8 cellular contexts compared by ENCODE assay signal in genomic region chr2:46967990-46968647, GRCh38. TPM values are rescaled to one million over a fixed set of nuclear protein-coding genes. Genes with fewer than 3 reads are reported as not detected.
DNase-seq lines count a peak whose midpoint lies in the region; ATAC-seq and TF ChIP-seq lines count a peak whose summit lies in the region.
"Had no signal": no experiment of that assay in that cellular context is flagged by ENCODE, and none has a peak within 500 bp of the region (broad histone marks: within the 10 kb centered on the region; RNA-seq: fewer than 3 reads in every experiment).

No MANE protein-coding gene starts in this region.

- H3K27me3 Mint-ChIP-seq in CD4-positive, alpha-beta memory T cell = no peaks in the 10 kb centered on the region
- H3K27me3 Mint-ChIP-seq: activated naive CD8-positive, alpha-beta T cell had no signal

- no peak overlapping the region for H3K4me3 Mint-ChIP-seq in CD4-positive, alpha-beta memory T cell
- H3K4me3 Mint-ChIP-seq: activated naive CD8-positive, alpha-beta T cell had no signal

- intact Hi-C loops in lower lobe of right lung (cut with DNase I) = no loop called here
- intact Hi-C loops in CD4-positive, alpha-beta memory T cell (cut with micrococcal nuclease) = no loop called here

- POLR2A ChIA-PET in CD4-positive, alpha-beta memory T cell (lab: Charles Lee; ENCODE audit: partially characterized antibody) = no interaction called here

- no peaks in the 10 kb centered on the region for H3K9me3 Mint-ChIP-seq in CD4-positive, alpha-beta memory T cell

- H3K4me1 Mint-ChIP-seq in CD4-positive, alpha-beta memory T cell = peaks cover 30 to 45% (median 34%) of the 10 kb centered on the region in 4 donors

- H3K9me3 ChIP-seq in lower lobe of right lung = no peaks in the 10 kb centered on the region
- H3K9me3 ChIP-seq in CD4-positive, alpha-beta memory T cell (ENCODE audit: control insufficient read depth in 1 of 2, low read length in 2 of 2) = no peaks in the 10 kb centered on the region

- H3K27ac Mint-ChIP-seq in CD4-positive, alpha-beta memory T cell = peak overlapping the region in 1 of 7 donors; percentile 24
- H3K27ac Mint-ChIP-seq: activated naive CD8-positive, alpha-beta T cell had no signal

- peaks cover 3 to 43% of the 10 kb centered on the region in 2 donors for H3K36me3 Mint-ChIP-seq in CD4-positive, alpha-beta memory T cell
- H3K36me3 Mint-ChIP-seq: activated naive CD8-positive, alpha-beta T cell had no signal

- DNase-seq in LoVo (ENCODE audit: low spot score) (peak; percentile 88), choroid plexus epithelial cell (ENCODE audit: low read depth) (peak; percentile 89), lower lobe of right lung (peak; percentile 85), ureter (ENCODE audit: low spot score) (peak; percentile 82), NAMALWA (ENCODE audit: low spot score) (no peak)
- DNase-seq in CD4-positive, alpha-beta memory T cell = no peak

- no peaks in the 10 kb centered on the region for H3K36me3 ChIP-seq in lower lobe of right lung
- H3K36me3 ChIP-seq in CD4-positive, alpha-beta memory T cell (ENCODE audit: insufficient read depth, low read length) = no peaks in the 10 kb centered on the region

- TF ChIP-seq CTCF in choroid plexus epithelial cell (conservative IDR thresholded peaks at IDR 0.05; ENCODE audit: low read depth, low read length) (no peak), lower lobe of right lung (IDR thresholded peaks at IDR 0.05) (no peak)

- ATAC-seq in lower lobe of right lung (peak; percentile 92 to 93), HG03354 (IDR thresholded peaks at IDR 0.05; ENCODE audit: poor library complexity, severe bottlenecking, unreplicated experiment) (no peak)

- peak overlapping the region; percentile 89 for H3K27ac ChIP-seq in lower lobe of right lung
- H3K27ac ChIP-seq in CD4-positive, alpha-beta memory T cell (ENCODE audit: low read depth, low read length) = no peak overlapping the region

- peaks cover 67% of the 10 kb centered on the region for H3K4me1 ChIP-seq in lower lobe of right lung
- H3K4me1 ChIP-seq in CD4-positive, alpha-beta memory T cell (ENCODE audit: insufficient read depth, low read length) = no peaks in the 10 kb centered on the region

- H3K4me3 ChIP-seq in choroid plexus epithelial cell (ENCODE audit: low read depth, low read length) (no peak overlapping the region), lower lobe of right lung (peak overlapping the region; percentile 2)
- H3K4me3 ChIP-seq in CD4-positive, alpha-beta memory T cell (ENCODE audit: low read length in 2 of 2) = no peak overlapping the region

- CTCF ChIA-PET in CD4-positive, alpha-beta memory T cell (lab: Charles Lee; ENCODE audit: partially characterized antibody) = no interaction called here

- no peaks in the 10 kb centered on the region for H3K27me3 ChIP-seq in lower lobe of right lung (ENCODE audit: low read depth)
- H3K27me3 ChIP-seq in CD4-positive, alpha-beta memory T cell (ENCODE audit: insufficient read depth, low read length) = no peaks in the 10 kb centered on the region

RNA-seq across cellular contexts. Expression of gene TTC7A, which starts 27.1 kb away (rescaled TPM):
- 60.9 TPM for total RNA-seq in lower lobe of right lung
- total RNA-seq in ureter = 20.6 TPM
- 10 to 100 TPM; 44.5 to 44.8 TPM for total RNA-seq in CD4-positive, alpha-beta memory T cell
- 10 to 100 TPM in 1 of 2 donors, 1 to 10 TPM in 1; 8.6 to 24.9 TPM for polyA plus RNA-seq in CD4-positive, alpha-beta memory T cell

RNA-seq across cellular contexts. Expression of gene MCFD2, which starts 52.5 kb away (rescaled TPM):
- 82.3 TPM for total RNA-seq in lower lobe of right lung
- total RNA-seq in ureter = 72.3 TPM
- 10 to 100 TPM; 39.1 to 43.8 TPM for total RNA-seq in CD4-positive, alpha-beta memory T cell
- polyA plus RNA-seq in CD4-positive, alpha-beta memory T cell = 10 to 100 TPM; 25.1 to 29.2 TPM

Comparison
In these comparisons a context has a peak if more than half of its experiments do, and no peak if none do; other contexts are left out.
1. DNase-seq: peak in LoVo (single experiment), choroid plexus epithelial cell (single experiment), lower lobe of right lung (single experiment) and ureter (single experiment); none in NAMALWA (single experiment) and CD4-positive, alpha-beta memory T cell (0 of 5).